8 cellular contexts compared by ENCODE assay signal in the genomic region with DNA sequence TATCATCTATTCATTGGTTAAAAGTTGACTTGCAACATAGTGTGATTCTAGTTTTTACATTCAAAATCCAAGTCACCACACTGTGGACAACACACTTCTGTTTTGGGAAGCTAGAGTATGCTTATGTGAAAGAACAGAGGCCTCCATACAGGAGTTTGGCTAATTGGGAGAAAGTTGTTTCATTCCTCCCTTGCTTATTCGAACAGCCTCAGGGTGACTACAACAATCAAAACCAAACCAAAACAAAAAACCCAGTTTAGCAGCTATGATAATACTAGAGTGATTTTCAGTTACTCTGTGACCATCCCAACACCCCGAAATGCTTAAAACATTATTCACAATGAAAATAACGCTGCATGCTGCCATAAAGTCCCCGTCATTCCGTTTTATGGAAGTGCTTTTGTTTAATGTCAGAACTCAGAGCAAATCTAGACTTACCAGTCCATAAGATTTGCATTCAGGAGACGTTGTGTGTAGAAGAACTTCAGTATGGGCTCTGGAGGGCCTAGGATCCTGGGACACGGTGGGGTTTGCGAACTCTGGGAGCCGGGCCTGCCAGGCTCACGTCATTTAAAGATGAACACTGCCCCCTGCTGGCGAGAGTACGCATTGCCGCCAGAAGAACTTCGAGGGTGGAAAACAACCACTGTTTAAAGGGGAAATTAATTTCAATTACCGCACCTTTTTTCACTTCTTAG.
A peak's percentile ranks its signal among the peaks of the same experiment; 100 is the strongest.
DNase-seq lines count a peak whose midpoint lies in the region; ATAC-seq, FAIRE-seq and TF ChIP-seq lines count a peak whose summit lies in the region.

No MANE protein-coding gene starts in this region.

- peak; percentile 87 for ATAC-seq in mucosa of descending colon

- peaks cover 19% of the 10 kb centered on the region for H3K4me1 ChIP-seq in mucosa of descending colon (ENCODE audit: low read depth)

- no peak overlapping the region for H3K4me3 ChIP-seq in mucosa of descending colon

- no peaks in the 10 kb centered on the region for H3K36me3 ChIP-seq in mucosa of descending colon (ENCODE audit: low read depth)

- DNase-seq in ELF-1 (ENCODE audit: low read depth, low spot score) = peak; percentile 84
- peak; percentile 48 for DNase-seq in HCEC 1CT
- DNase-seq in NCI-H526 treated with DMSO at 0.1 percent for 48 hours (lab: John Stamatoyannopoulos, UW) = peak; percentile 33
- DNase-seq in activated CD8-positive, alpha-beta memory T cell treated with anti-CD3 and anti-CD28 coated beads for 1 hour (ENCODE audit: extremely low read depth in 1 of 2, low read depth in 1 of 2) = peak; percentile 19 to 37
- peak; percentile 77 to 89 (median 87) for DNase-seq in mucosa of descending colon
- DNase-seq in stimulated activated CD8-positive, alpha-beta memory T cell treated with anti-CD3 and anti-CD28 coated beads, Interleukin-4, amount 100 ng/mL, for 24 hours (ENCODE audit: low read depth) = peak; percentile 49
- no peak for DNase-seq in cortex of kidney (lab: John Stamatoyannopoulos, UW)

- peak; percentile 37 for FAIRE-seq in endometrium (lab: Jason Lieb, UNC)

- intact Hi-C loops in mucosa of descending colon (cut with DNase I, micrococcal nuclease) = no loop called here

- peak; percentile 79 for TF ChIP-seq CTCF in mucosa of descending colon (IDR thresholded peaks at IDR 0.05)

- no peaks in the 10 kb centered on the region for H3K9me3 ChIP-seq in mucosa of descending colon
